Comparison of ENCODE assay signal across 1 cellular context in the genomic region with DNA sequence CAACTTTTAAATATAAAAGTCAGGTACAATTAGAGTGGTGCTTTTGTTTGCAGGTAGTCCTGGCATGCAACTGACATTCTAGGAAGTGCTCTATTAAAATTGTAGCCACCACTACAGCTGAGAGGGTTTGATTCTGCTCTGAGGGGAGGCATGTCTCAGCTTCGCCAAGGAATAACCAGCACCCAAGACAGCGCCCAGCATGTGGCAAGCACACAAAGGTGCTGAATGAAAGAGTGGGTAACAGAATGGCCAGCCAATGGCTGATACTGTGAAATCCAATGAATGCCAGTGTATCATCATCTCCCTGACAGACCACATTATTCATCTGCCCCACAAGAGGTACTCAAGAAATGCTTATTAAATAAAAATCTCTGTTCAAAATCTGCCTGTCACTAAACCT.
TF ChIP-seq lines count a peak whose summit lies in the region.

No MANE protein-coding gene starts in this region.

TF ChIP-seq in Ishikawa, 13 proteins besides CTCF, POLR2A, EP300 and RAD21 (continued from another document):
- TF ChIP-seq REST (IDR thresholded peaks at IDR 0.05; ENCODE audit: low read depth) = peak; percentile 26; the same call in 1 of the 2 replicates
- no peak for TF ChIP-seq NFIC (IDR thresholded peaks at IDR 0.05)
- TF ChIP-seq, protein P1, sequence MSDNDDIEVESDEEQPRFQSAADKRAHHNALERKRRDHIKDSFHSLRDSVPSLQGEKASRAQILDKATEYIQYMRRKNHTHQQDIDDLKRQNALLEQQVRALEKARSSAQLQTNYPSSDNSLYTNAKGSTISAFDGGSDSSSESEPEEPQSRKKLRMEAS (IDR thresholded peaks at IDR 0.05) = no peak
- no peak for TF ChIP-seq TEAD4 (IDR thresholded peaks at IDR 0.05)
